In genomic region chr4:10703146-10703545, GRCh38 we compare ENCODE assay signal across 28 cellular contexts. TPM values are rescaled to one million over a fixed set of nuclear protein-coding genes. Genes with fewer than 3 reads are reported as not detected.
"Had no signal": no experiment of that assay in that cellular context is flagged by ENCODE, and none has a peak within 500 bp of the region (broad histone marks: within the 10 kb centered on the region; RNA-seq: fewer than 3 reads in every experiment).

No MANE protein-coding gene starts in this region.

- H3K27ac ChIP-seq: brain microvascular endothelial cell, dorsolateral prefrontal cortex, esophagus squamous epithelium, parathyroid adenoma, right lobe of liver, transverse colon had no signal

- H3K9me3 ChIP-seq: esophagus squamous epithelium, mucosa of descending colon, right lobe of liver, transverse colon had no signal

- H3K27ac Mint-ChIP-seq: activated B cell treated with CpG ODN at 0.5 μM for 24 hours; activated CD4-positive, alpha-beta memory T cell treated with anti-CD3 and anti-CD28 coated beads for 36 hours; activated naive CD4-positive, alpha-beta T cell treated with anti-CD3 and anti-CD28 coated beads, Interleukin-2, amount 50 U/mL, for 24 hours; effector memory CD8-positive, alpha-beta T cell; nephron progenitor cell; stimulated activated naive B cell treated with anti-CD40 and anti-IgM and Interleukin-4, amounts not matched to agents 10 μg/mL and 1 μg/mL and 100 μg/mL, for 72 hours; T-helper 1 cell treated with Interleukin-12 subunit alpha and Interleukin-12 subunit beta and Interleukin-4 antibody, amounts not matched to agents 30 μg/mL and 1 μg/mL, for 36 hours had no signal

- H3K36me3 ChIP-seq: brain microvascular endothelial cell, esophagus squamous epithelium, right lobe of liver, transverse colon had no signal

- ATAC-seq: effector memory CD8-positive, alpha-beta T cell; left colon; mucosa of descending colon; right lobe of liver; stimulated activated naive B cell treated with anti-CD40 and anti-IgM and Interleukin-4, amounts not matched to agents 10 μg/mL and 1 μg/mL and 100 μg/mL, for 72 hours had no signal

- H3K27me3 ChIP-seq: brain microvascular endothelial cell, esophagus squamous epithelium, right lobe of liver, transverse colon had no signal

- H3K4me1 Mint-ChIP-seq: activated B cell treated with CpG ODN at 0.5 μM for 24 hours; activated naive CD4-positive, alpha-beta T cell treated with anti-CD3 and anti-CD28 coated beads, Interleukin-2, amount 50 U/mL, for 24 hours; central memory CD8-positive, alpha-beta T cell; nephron progenitor cell had no signal

- H3K9ac ChIP-seq: parathyroid adenoma had no signal

- H3K4me3 ChIP-seq: dorsolateral prefrontal cortex, esophagus squamous epithelium, mucosa of descending colon, right lobe of liver, smooth muscle cell, transverse colon had no signal

- DNase-seq: activated B cell treated with CpG ODN at 0.5 μM for 24 hours; activated CD4-positive, alpha-beta memory T cell treated with anti-CD3 and anti-CD28 coated beads for 36 hours; activated CD4-positive, alpha-beta T cell treated with anti-CD3 and anti-CD28 coated beads for 4 hours; activated gamma-delta T cell; anterior cingulate cortex; brain microvascular endothelial cell; dorsolateral prefrontal cortex; effector memory CD8-positive, alpha-beta T cell; esophagus squamous epithelium; left colon; mesendoderm; mucosa of descending colon; nephron progenitor cell; right lobe of liver; stimulated activated CD4-positive, alpha-beta T cell treated with anti-CD3 and anti-CD28 coated beads, Interleukin-15, amount 100 ng/mL, for 24 hours; stimulated activated naive B cell treated with anti-CD40 and anti-IgM and Interleukin-4, amounts not matched to agents 10 μg/mL and 1 μg/mL and 100 μg/mL, for 72 hours; T1000; transverse colon had no signal

- H3K9me3 Mint-ChIP-seq: activated B cell treated with CpG ODN at 0.5 μM for 24 hours; activated CD4-positive, alpha-beta memory T cell treated with anti-CD3 and anti-CD28 coated beads for 36 hours; activated naive CD4-positive, alpha-beta T cell treated with anti-CD3 and anti-CD28 coated beads, Interleukin-2, amount 50 U/mL, for 24 hours; T-helper 1 cell treated with Interleukin-12 subunit alpha and Interleukin-12 subunit beta and Interleukin-4 antibody, amounts not matched to agents 30 μg/mL and 1 μg/mL, for 36 hours had no signal

- H2AFZ ChIP-seq: parathyroid adenoma had no signal

- H3K4me3 Mint-ChIP-seq: activated B cell treated with CpG ODN at 0.5 μM for 24 hours; activated CD4-positive, alpha-beta memory T cell treated with anti-CD3 and anti-CD28 coated beads for 36 hours; activated naive CD4-positive, alpha-beta T cell treated with anti-CD3 and anti-CD28 coated beads, Interleukin-2, amount 50 U/mL, for 24 hours; central memory CD8-positive, alpha-beta T cell; effector memory CD8-positive, alpha-beta T cell; nephron progenitor cell; stimulated activated naive B cell treated with anti-CD40 and anti-IgM and Interleukin-4, amounts not matched to agents 10 μg/mL and 1 μg/mL and 100 μg/mL, for 72 hours; T-helper 1 cell treated with Interleukin-12 subunit alpha and Interleukin-12 subunit beta and Interleukin-4 antibody, amounts not matched to agents 30 μg/mL and 1 μg/mL, for 36 hours had no signal

- H3K79me2 ChIP-seq: parathyroid adenoma had no signal

- H3K4me1 ChIP-seq: esophagus squamous epithelium, parathyroid adenoma, right lobe of liver had no signal

- H3K36me3 Mint-ChIP-seq: activated CD4-positive, alpha-beta memory T cell treated with anti-CD3 and anti-CD28 coated beads for 36 hours; activated naive CD4-positive, alpha-beta T cell treated with anti-CD3 and anti-CD28 coated beads, Interleukin-2, amount 50 U/mL, for 24 hours had no signal

RNA-seq across cellular contexts. Expression of gene CLNK, which starts 18.6 kb away (rescaled TPM):
- total RNA-seq: activated CD4-positive, alpha-beta memory T cell treated with anti-CD3 and anti-CD28 coated beads for 36 hours; endothelial cell of umbilical vein; fibroblast of villous mesenchyme; pulmonary artery endothelial cell; right lobe of liver; smooth muscle cell; temporal lobe had no signal
- polyA plus RNA-seq: endothelial cell of umbilical vein, keratinocyte, smooth muscle cell had no signal
